ENCODE assay signal across 3 cellular contexts in genomic region chr10:113853577-113854018, GRCh38.
TF ChIP-seq lines count a peak whose summit lies in the region.

No MANE protein-coding gene starts in this region.

TF ChIP-seq in A549, 52 proteins besides CTCF, POLR2A, EP300 and RAD21:
- TF ChIP-seq ZC3H11A (IDR thresholded peaks at IDR 0.05) (no peak), MAFK (IDR thresholded peaks at IDR 0.05; ENCODE audit: partially characterized antibody) (peak; percentile 61), NFE2L2 (conservative IDR thresholded peaks at IDR 0.05; ENCODE audit: low read length) (peak; percentile 47)

TF ChIP-seq in K562, 482 proteins besides CTCF, POLR2A, EP300 and RAD21 (continues in another document):
- TF ChIP-seq MGA (IDR thresholded peaks at IDR 0.05) (peak; percentile 38; the same call in 1 of the 2 replicates), FOXA1 (IDR thresholded peaks at IDR 0.05; ENCODE audit: borderline replicate concordance) (no peak), LCOR (CRISPR knock-in tag; IDR thresholded peaks at IDR 0.05) (0 out of 2 replicates have a peak, but pooled peaks have one; percentile 35), ATF6 (CRISPR knock-in tag; IDR thresholded peaks at IDR 0.05) (0 out of 2 replicates have a peak, but pooled peaks have one; percentile 5), TBL1XR1 (IDR thresholded peaks at IDR 0.05; ENCODE audit: low read length in 2 of 2) (no peak), HMBOX1 (IDR thresholded peaks at IDR 0.05) (peak; percentile 78), C11orf30 (IDR thresholded peaks at IDR 0.05; ENCODE audit: low read depth) (peak; percentile 80), SP2 (IDR thresholded peaks at IDR 0.05; ENCODE audit: extremely low read depth, low read depth, low read length, poor library complexity, severe bottlenecking) (no peak)

TF ChIP-seq in HepG2, 621 proteins besides CTCF, POLR2A, EP300 and RAD21:
- TF ChIP-seq ZNF124 (CRISPR knock-in tag; IDR thresholded peaks at IDR 0.05), result 0 out of 2 replicates have a peak, but pooled peaks have one; percentile 3
- TF ChIP-seq ONECUT2 (CRISPR knock-in tag; IDR thresholded peaks at IDR 0.05), result no peak
- TF ChIP-seq NFE2L2 (IDR thresholded peaks at IDR 0.05; ENCODE audit: low read length), result peak; percentile 41; the same call in 1 of the 2 replicates
- TF ChIP-seq SRSF9 (IDR thresholded peaks at IDR 0.05; ENCODE audit: borderline replicate concordance, insufficient read depth, low read depth, low read length, poor library complexity, severe bottlenecking), result no peak
- no peak for TF ChIP-seq HDAC6 (IDR thresholded peaks at IDR 0.05; ENCODE audit: low read depth, low read length)
- TF ChIP-seq ZNF432 (CRISPR knock-in tag; IDR thresholded peaks at IDR 0.05; ENCODE audit: borderline replicate concordance), result no peak
- peak; percentile 49; the same call in 1 of the 2 replicates for TF ChIP-seq ZMYM4 (CRISPR knock-in tag; IDR thresholded peaks at IDR 0.05)
- TF ChIP-seq, protein P1, sequence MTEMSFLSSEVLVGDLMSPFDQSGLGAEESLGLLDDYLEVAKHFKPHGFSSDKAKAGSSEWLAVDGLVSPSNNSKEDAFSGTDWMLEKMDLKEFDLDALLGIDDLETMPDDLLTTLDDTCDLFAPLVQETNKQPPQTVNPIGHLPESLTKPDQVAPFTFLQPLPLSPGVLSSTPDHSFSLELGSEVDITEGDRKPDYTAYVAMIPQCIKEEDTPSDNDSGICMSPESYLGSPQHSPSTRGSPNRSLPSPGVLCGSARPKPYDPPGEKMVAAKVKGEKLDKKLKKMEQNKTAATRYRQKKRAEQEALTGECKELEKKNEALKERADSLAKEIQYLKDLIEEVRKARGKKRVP (CRISPR knock-in tag; IDR thresholded peaks at IDR 0.05), result no peak
- TF ChIP-seq, protein P2, sequence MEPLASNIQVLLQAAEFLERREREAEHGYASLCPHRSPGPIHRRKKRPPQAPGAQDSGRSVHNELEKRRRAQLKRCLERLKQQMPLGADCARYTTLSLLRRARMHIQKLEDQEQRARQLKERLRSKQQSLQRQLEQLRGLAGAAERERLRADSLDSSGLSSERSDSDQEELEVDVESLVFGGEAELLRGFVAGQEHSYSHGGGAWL (CRISPR knock-in tag; IDR thresholded peaks at IDR 0.05), result 0 out of 2 replicates have a peak, but pooled peaks have one; percentile 1
